ENCODE assay signal across 1 cellular context in genomic region chr11:101914737-101915426, GRCh38.
TF ChIP-seq lines count a peak whose summit lies in the region.

TSS of gene CEP126 (plus strand) at chr11:101915010. CDS start at chr11:101915285, 275 bp downstream.

TF ChIP-seq in HepG2, 621 proteins besides CTCF, POLR2A, EP300 and RAD21 (continued from another document and continues in another):
- TF ChIP-seq AKNA (CRISPR knock-in tag; IDR thresholded peaks at IDR 0.05; ENCODE audit: borderline replicate concordance), result no peak
- TF ChIP-seq ZBTB25 (CRISPR knock-in tag; IDR thresholded peaks at IDR 0.05), result no peak
- peak; percentile 80 for TF ChIP-seq ZSCAN31 (CRISPR knock-in tag; IDR thresholded peaks at IDR 0.05; ENCODE audit: low read depth)
- 0 out of 2 replicates have a peak, but pooled peaks have one; percentile 20 for TF ChIP-seq ZNF335 (CRISPR knock-in tag; IDR thresholded peaks at IDR 0.05)
- no peak for TF ChIP-seq SMARCE1 (IDR thresholded peaks at IDR 0.05; ENCODE audit: borderline replicate concordance)
- TF ChIP-seq BATF2 (CRISPR knock-in tag; IDR thresholded peaks at IDR 0.05), result no peak
- no peak for TF ChIP-seq ZFP36L2 (CRISPR knock-in tag; IDR thresholded peaks at IDR 0.05)
- TF ChIP-seq HOXA9 (CRISPR knock-in tag; IDR thresholded peaks at IDR 0.05; ENCODE audit: borderline replicate concordance), result no peak
- TF ChIP-seq KDM5B (CRISPR knock-in tag; IDR thresholded peaks at IDR 0.05; ENCODE audit: borderline replicate concordance), result peak; percentile 80; the same call in 1 of the 2 replicates
- 0 out of 2 replicates have a peak, but pooled peaks have one; percentile 57 for TF ChIP-seq BRD4 (CRISPR knock-in tag; IDR thresholded peaks at IDR 0.05)
- peak; percentile 74 for TF ChIP-seq MED1 (CRISPR knock-in tag; IDR thresholded peaks at IDR 0.05)
- TF ChIP-seq PREB (CRISPR knock-in tag; IDR thresholded peaks at IDR 0.05), result no peak
- TF ChIP-seq LCORL (IDR thresholded peaks at IDR 0.05), result no peak
- TF ChIP-seq LCORL (CRISPR knock-in tag; IDR thresholded peaks at IDR 0.05), result peak; percentile 88
- peak; percentile 84 for TF ChIP-seq TAF1 (CRISPR knock-in tag; IDR thresholded peaks at IDR 0.05)
- TF ChIP-seq IRF2 (CRISPR knock-in tag; IDR thresholded peaks at IDR 0.05), result peak; percentile 78; the same call in 1 of the 2 replicates
- no peak for TF ChIP-seq ZBTB14 (CRISPR knock-in tag; IDR thresholded peaks at IDR 0.05)
- TF ChIP-seq NKX3-1 (CRISPR knock-in tag; IDR thresholded peaks at IDR 0.05), result no peak
- no peak for TF ChIP-seq ZNF790 (CRISPR knock-in tag; IDR thresholded peaks at IDR 0.05; ENCODE audit: borderline replicate concordance)
- TF ChIP-seq HDAC1 (CRISPR knock-in tag; IDR thresholded peaks at IDR 0.05), result peak; percentile 98
- no peak for TF ChIP-seq E2F1 (CRISPR knock-in tag; IDR thresholded peaks at IDR 0.05)
- peak; percentile 46; the same call in 1 of the 2 replicates for TF ChIP-seq ELF1 (CRISPR knock-in tag; IDR thresholded peaks at IDR 0.05)
- no peak for TF ChIP-seq ZNF773 (CRISPR knock-in tag; IDR thresholded peaks at IDR 0.05; ENCODE audit: borderline replicate concordance)
- TF ChIP-seq GMEB1 (CRISPR knock-in tag; IDR thresholded peaks at IDR 0.05; ENCODE audit: borderline replicate concordance), result peak; percentile 66
- TF ChIP-seq ZNF678 (CRISPR knock-in tag; IDR thresholded peaks at IDR 0.05), result no peak
- TF ChIP-seq SKIL (CRISPR knock-in tag; IDR thresholded peaks at IDR 0.05; ENCODE audit: borderline replicate concordance), result no peak
- TF ChIP-seq FOXK1 (CRISPR knock-in tag; IDR thresholded peaks at IDR 0.05; ENCODE audit: borderline replicate concordance, low read depth), result peak; percentile 75; the same call in 1 of the 2 replicates
- no peak for TF ChIP-seq ARNTL (CRISPR knock-in tag; IDR thresholded peaks at IDR 0.05)
- TF ChIP-seq ZNF720 (CRISPR knock-in tag; IDR thresholded peaks at IDR 0.05), result no peak
- no peak for TF ChIP-seq PBX2 (CRISPR knock-in tag; IDR thresholded peaks at IDR 0.05)
- TF ChIP-seq SMAD9 (CRISPR knock-in tag; IDR thresholded peaks at IDR 0.05), result peak; percentile 86; the same call in 1 of the 2 replicates
- peak; percentile 63; the same call in 1 of the 2 replicates for TF ChIP-seq RCOR2 (CRISPR knock-in tag; IDR thresholded peaks at IDR 0.05)
- no peak for TF ChIP-seq IRX3 (CRISPR knock-in tag; IDR thresholded peaks at IDR 0.05; ENCODE audit: borderline replicate concordance, low read depth)
- peak; percentile 80 for TF ChIP-seq MXD3 (CRISPR knock-in tag; IDR thresholded peaks at IDR 0.05)
- TF ChIP-seq RBAK (CRISPR knock-in tag; IDR thresholded peaks at IDR 0.05), result no peak
- TF ChIP-seq AKAP8 (CRISPR knock-in tag; IDR thresholded peaks at IDR 0.05), result peak; percentile 55; the same call in 1 of the 2 replicates
- no peak for TF ChIP-seq SRSF4 (IDR thresholded peaks at IDR 0.05; ENCODE audit: low read depth, low read length, poor library complexity, severe bottlenecking)
- TF ChIP-seq HOXA5 (CRISPR knock-in tag; IDR thresholded peaks at IDR 0.05), result 0 out of 2 replicates have a peak, but pooled peaks have one; percentile 24
- TF ChIP-seq HMGXB3 (CRISPR knock-in tag; IDR thresholded peaks at IDR 0.05; ENCODE audit: borderline replicate concordance), result peak; percentile 58; the same call in 1 of the 2 replicates
